In genomic region chr20:62370807-62371587, GRCh38 we compare ENCODE assay signal across 15 cellular contexts. TPM values are rescaled to one million over a fixed set of nuclear protein-coding genes. Genes with fewer than 3 reads are reported as not detected.
DNase-seq lines count a peak whose midpoint lies in the region; ATAC-seq and TF ChIP-seq lines count a peak whose summit lies in the region.
"Had no signal": no experiment of that assay in that cellular context is flagged by ENCODE, and none has a peak within 500 bp of the region (broad histone marks: within the 10 kb centered on the region; RNA-seq: fewer than 3 reads in every experiment).

No MANE protein-coding gene starts in this region.

- H3K27me3 ChIP-seq in Peyer's patch (peaks cover 0 to 15% of the 10 kb centered on the region in 2 donors), gastroesophageal sphincter (peaks cover 8% of the 10 kb centered on the region)

- H3K4me1 Mint-ChIP-seq in CD14-positive monocyte: peaks cover 11% of the 10 kb centered on the region

- H3K9me3 ChIP-seq in Peyer's patch (no peaks in the 10 kb centered on the region), gastroesophageal sphincter (no peaks in the 10 kb centered on the region)

- ATAC-seq in gastroesophageal sphincter: no peak
- ATAC-seq in GM18870 (IDR thresholded peaks at IDR 0.05; ENCODE audit: unreplicated experiment): no peak

- DNase-seq in DMS79 (lab: John Stamatoyannopoulos, UW): peak; percentile 41
- DNase-seq in Peyer's patch: no peak
- DNase-seq in retina: peak; percentile 44
- DNase-seq in CD14-positive monocyte (ENCODE audit: low spot score): no peak
- DNase-seq in activated gamma-delta T cell (lab: John Stamatoyannopoulos, UW): no peak
- DNase-seq in cortex of kidney (lab: John Stamatoyannopoulos, UW): no peak
- DNase-seq: caudate nucleus, endodermal cell, NCI-H2081 treated with DMSO at 0.1 percent for 48 hours had no signal

- H3K27ac Mint-ChIP-seq in CD14-positive monocyte: peak overlapping the region in 1 of 7 donors; percentile 31
- H3K27ac Mint-ChIP-seq: activated naive CD4-positive, alpha-beta T cell treated with anti-CD3 and anti-CD28 coated beads, Interleukin-2, amount 50 U/mL, for 72 hours; endodermal cell; T-helper 2 cell treated with Interferon-gamma antibody and Interleukin-4, amounts not matched to agents 5 μg/mL and 100 μg/mL, for 36 hours had no signal

- WGBS in gastroesophageal sphincter (ENCODE audit: low coverage in 1 of 2), 2 donors: no CpG with 5 or more reads among the region's 18 CpGs

- peak overlapping the region in 3 of 4 donors; percentile 31 to 78 (median 60) for H3K27ac ChIP-seq in Peyer's patch
- H3K27ac ChIP-seq in gastroesophageal sphincter: peak overlapping the region; percentile 84 to 97 (median 92)
- H3K27ac ChIP-seq: parathyroid adenoma had no signal

- H3K27me3 Mint-ChIP-seq in CD14-positive monocyte (ENCODE audit: low read depth in 3 of 3): peaks cover 28 to 61% (median 41%) of the 10 kb centered on the region in 3 donors

- peaks cover 3 to 52% (median 28%) of the 10 kb centered on the region in 4 donors for H3K4me1 ChIP-seq in Peyer's patch
- peaks cover 9 to 91% (median 62%) of the 10 kb centered on the region in 3 donors for H3K4me1 ChIP-seq in gastroesophageal sphincter

- H3K36me3 Mint-ChIP-seq in CD14-positive monocyte: no peaks in the 10 kb centered on the region
- H3K36me3 Mint-ChIP-seq: activated naive CD4-positive, alpha-beta T cell treated with anti-CD3 and anti-CD28 coated beads, Interleukin-2, amount 50 U/mL, for 72 hours had no signal

- peaks cover 0 to 10% (median 2%) of the 10 kb centered on the region in 7 donors for H3K9me3 Mint-ChIP-seq in CD14-positive monocyte
- H3K9me3 Mint-ChIP-seq: activated naive CD4-positive, alpha-beta T cell treated with anti-CD3 and anti-CD28 coated beads, Interleukin-2, amount 50 U/mL, for 72 hours; T-helper 2 cell treated with Interferon-gamma antibody and Interleukin-4, amounts not matched to agents 5 μg/mL and 100 μg/mL, for 36 hours had no signal

- H3K4me3 Mint-ChIP-seq in CD14-positive monocyte: no peak overlapping the region
- H3K4me3 Mint-ChIP-seq: endodermal cell; T-helper 2 cell treated with Interferon-gamma antibody and Interleukin-4, amounts not matched to agents 5 μg/mL and 100 μg/mL, for 36 hours had no signal

- TF ChIP-seq CTCF in Peyer's patch (IDR thresholded peaks at IDR 0.05): no peak
- TF ChIP-seq CTCF in gastroesophageal sphincter (IDR thresholded peaks at IDR 0.05): no peak
- no peak for TF ChIP-seq CTCF in CD14-positive monocyte (IDR thresholded peaks at IDR 0.05)

- intact Hi-C loops in CD14-positive monocyte (cut with micrococcal nuclease): no loop called here

- TF ChIP-seq EP300 in gastroesophageal sphincter (IDR thresholded peaks at IDR 0.05): no peak

- H3K4me3 ChIP-seq in Peyer's patch (no peak overlapping the region), gastroesophageal sphincter (no peak overlapping the region)

- no peaks in the 10 kb centered on the region for H3K36me3 ChIP-seq in Peyer's patch
- no peaks in the 10 kb centered on the region for H3K36me3 ChIP-seq in gastroesophageal sphincter

- no peak for TF ChIP-seq POLR2A in Peyer's patch (IDR thresholded peaks at IDR 0.05)
- TF ChIP-seq POLR2A in gastroesophageal sphincter (IDR thresholded peaks at IDR 0.05): no peak

RNA-seq across cellular contexts. Expression of gene LAMA5, which starts 3.9 kb away (rescaled TPM):
- total RNA-seq in Peyer's patch (100 to 1,000 TPM in 2 of 4 donors, 10 to 100 TPM in 2; 31.2 to 328 (median 87.3) TPM), gastroesophageal sphincter (100 to 1,000 TPM in 3 of 4 donors, 10 to 100 TPM in 1; 58.6 to 259 (median 172) TPM)
- polyA plus RNA-seq in CD14-positive monocyte: not detected

RNA-seq across cellular contexts. Expression of gene RPS21, which starts 15.9 kb away (rescaled TPM):
- total RNA-seq in Peyer's patch (100 to 1,000 TPM; 507 to 769 (median 622) TPM), gastroesophageal sphincter (1,000 to 10,000 TPM in 3 of 4 donors, 100 to 1,000 TPM in 1; 383 to 2,881 (median 2,372) TPM)
- 100 to 1,000 TPM; 799 to 968 TPM for polyA plus RNA-seq in CD14-positive monocyte

RNA-seq across cellular contexts. Expression of gene CABLES2, which starts 36.1 kb away (rescaled TPM):
- total RNA-seq in Peyer's patch (10 to 100 TPM in 2 of 4 donors, 1 to 10 TPM in 2; 7.2 to 33.8 (median 11.1) TPM), gastroesophageal sphincter (1 to 10 TPM; 2.7 to 9.8 (median 3.8) TPM)
- polyA plus RNA-seq in CD14-positive monocyte: under 1 TPM; 0.60 to 0.61 TPM

RNA-seq across cellular contexts. Expression of gene RBBP8NL, which starts 56.3 kb away (rescaled TPM):
- total RNA-seq in Peyer's patch (10 to 100 TPM in 3 of 4 donors, 1 to 10 TPM in 1; 6.6 to 26.7 (median 13.4) TPM), gastroesophageal sphincter (under 1 TPM in 1 of 4 donors, not detected in 3; 0.20 TPM)
- not detected for polyA plus RNA-seq in CD14-positive monocyte
- total RNA-seq: activated naive CD4-positive, alpha-beta T cell treated with anti-CD3 and anti-CD28 coated beads, Interleukin-2, amount 50 U/mL, for 72 hours; HT1080 had no signal

Comparison
In these comparisons a context has a peak if more than half of its experiments do, and no peak if none do; other contexts are left out.
1. DNase-seq: peak in DMS79 (single experiment) and retina (single experiment); none in Peyer's patch (0 of 3), CD14-positive monocyte (single experiment), activated gamma-delta T cell (single experiment) and cortex of kidney (single experiment).